11 cellular contexts compared by ENCODE assay signal in genomic region chr22:23401910-23402274, GRCh38.
DNase-seq lines count a peak whose midpoint lies in the region; ATAC-seq and TF ChIP-seq lines count a peak whose summit lies in the region.
"Had no signal": no experiment of that assay in that cellular context is flagged by ENCODE, and none has a peak within 500 bp of the region (broad histone marks: within the 10 kb centered on the region; RNA-seq: fewer than 3 reads in every experiment).

No MANE protein-coding gene starts in this region.

- DNase-seq in cardiac muscle cell (ENCODE audit: low read depth in 1 of 2, low spot score in 1 of 2) (no peak), right atrium auricular region (ENCODE audit: low spot score) (no peak), mammary epithelial cell (peak; percentile 5), mesothelial cell of epicardium (ENCODE audit: low spot score in 2 of 2, unreplicated experiment in 2 of 2) (no peak), upper lobe of right lung (peak; percentile 66), midbrain (lab: John Stamatoyannopoulos, UW) (no peak)

- H3K9me3 Mint-ChIP-seq in mesothelial cell of epicardium = peaks cover 5% of the 10 kb centered on the region
- H3K9me3 Mint-ChIP-seq: activated naive CD8-positive, alpha-beta T cell treated with anti-CD3 and anti-CD28 coated beads, Interleukin-2, amount 10 ng/mL, durations not matched to agents 7 days and 5 days had no signal

- peak overlapping the region; percentile 23 for H3K4me3 ChIP-seq in cardiac muscle cell
- H3K4me3 ChIP-seq in right atrium auricular region = peak overlapping the region in 1 of 2 donors; percentile 42
- peak overlapping the region; percentile 53 to 67 (median 59) for H3K4me3 ChIP-seq in mammary epithelial cell (replicated peaks in 1 of 3; ENCODE audit: insufficient read depth in 1 of 3, low read depth in 2 of 3, low read length in 3 of 3)
- H3K4me3 ChIP-seq in upper lobe of right lung = peak overlapping the region; percentile 39
- H3K4me3 ChIP-seq: lung, thyroid gland had no signal

- CTCF ChIA-PET in mammary epithelial cell (lab: Charles Lee; ENCODE audit: low non-redundant PET) = interaction anchor here (0.9 kb wide), 1 partner anchor 434 kb away, joined by 5 read pairs; no protein-coding TSS in a partner anchor

- H3K36me3 Mint-ChIP-seq in mesothelial cell of epicardium = peaks cover 9% of the 10 kb centered on the region
- H3K36me3 Mint-ChIP-seq: activated naive CD8-positive, alpha-beta T cell treated with anti-CD3 and anti-CD28 coated beads, Interleukin-2, amount 10 ng/mL, durations not matched to agents 7 days and 5 days had no signal

- peaks cover 3% of the 10 kb centered on the region for H3K79me2 ChIP-seq in mammary epithelial cell (ENCODE audit: insufficient read depth, low read length)

- H3K4me1 ChIP-seq in cardiac muscle cell (ENCODE audit: low read depth) (peaks cover 5% of the 10 kb centered on the region), right atrium auricular region (no peaks in the 10 kb centered on the region), mammary epithelial cell (ENCODE audit: insufficient read depth, low read length) (peaks cover 29% of the 10 kb centered on the region), upper lobe of right lung (peaks cover 5% of the 10 kb centered on the region)

- no peaks in the 10 kb centered on the region for H3K27me3 Mint-ChIP-seq in mesothelial cell of epicardium (ENCODE audit: low read depth)

- 20% methylated on average over 7 of the region's 14 CpGs for WGBS in mammary epithelial cell (ENCODE audit: low coverage, missing lambda C conversion rate)

- H3K36me3 ChIP-seq in cardiac muscle cell = no peaks in the 10 kb centered on the region
- no peaks in the 10 kb centered on the region for H3K36me3 ChIP-seq in right atrium auricular region
- H3K36me3 ChIP-seq in mammary epithelial cell (ENCODE audit: insufficient read depth, low read length) = no peaks in the 10 kb centered on the region
- H3K36me3 ChIP-seq in upper lobe of right lung = no peaks in the 10 kb centered on the region
- H3K36me3 ChIP-seq: thyroid gland had no signal

- in situ Hi-C loops in mammary epithelial cell (cut with MboI; ENCODE audit: low sequenced_read_pairs in 2 of 2) = no loop called here

- H3K27me3 ChIP-seq in cardiac muscle cell (no peaks in the 10 kb centered on the region), right atrium auricular region (no peaks in the 10 kb centered on the region), mammary epithelial cell (ENCODE audit: insufficient read depth, low read length) (no peaks in the 10 kb centered on the region), upper lobe of right lung (no peaks in the 10 kb centered on the region)
- H3K27me3 ChIP-seq: thyroid gland had no signal

- ATAC-seq in upper lobe of right lung (no peak), GM21367 (IDR thresholded peaks at IDR 0.05; ENCODE audit: unreplicated experiment) (no peak), HG03521 (IDR thresholded peaks at IDR 0.05; ENCODE audit: unreplicated experiment) (no peak)

- no peak overlapping the region for H3K27ac ChIP-seq in cardiac muscle cell
- H3K27ac ChIP-seq in right atrium auricular region = no peak overlapping the region
- H3K27ac ChIP-seq in mammary epithelial cell (ENCODE audit: insufficient read depth, low read depth, low read length) = peak overlapping the region; percentile 33
- no peak overlapping the region for H3K27ac ChIP-seq in upper lobe of right lung
- H3K27ac ChIP-seq: thyroid gland had no signal

- H2AFZ ChIP-seq in mammary epithelial cell (ENCODE audit: low read depth, low read length) = peak overlapping the region; percentile 96

- peak overlapping the region; percentile 47 for H3K27ac Mint-ChIP-seq in mesothelial cell of epicardium
- H3K27ac Mint-ChIP-seq: activated naive CD8-positive, alpha-beta T cell treated with anti-CD3 and anti-CD28 coated beads, Interleukin-2, amount 10 ng/mL, durations not matched to agents 7 days and 5 days had no signal

- TF ChIP-seq CTCF in cardiac muscle cell (IDR thresholded peaks at IDR 0.05; ENCODE audit: low read depth, low read length) = no peak
- no peak for TF ChIP-seq CTCF in right atrium auricular region (IDR thresholded peaks at IDR 0.05)
- TF ChIP-seq CTCF in mammary epithelial cell (conservative IDR thresholded peaks at IDR 0.05 in 1 of 2, IDR thresholded peaks at IDR 0.05 in 1 of 2; ENCODE audit: extremely low read depth in 1 of 2, insufficient read depth in 1 of 2, low read depth in 1 of 2, low read length in 2 of 2) = no peak
- TF ChIP-seq CTCF in mesothelial cell of epicardium (IDR thresholded peaks at IDR 0.05; ENCODE audit: unreplicated experiment) = no peak
- no peak for TF ChIP-seq CTCF in upper lobe of right lung (IDR thresholded peaks at IDR 0.05)

- peak overlapping the region; percentile 80 for H3K4me2 ChIP-seq in mammary epithelial cell (ENCODE audit: insufficient read depth, low read depth, low read length)

- peak overlapping the region; percentile 27 for H3K9ac ChIP-seq in mammary epithelial cell (ENCODE audit: insufficient read depth, low read length)

- dilution Hi-C loops in mammary epithelial cell (cut with HindIII; ENCODE audit: low sequenced_read_pairs) = no loop called here

- BruUV-seq in mammary epithelial cell (replicated peaks; lab: Mats Ljungman, UMichigan) = TSS peak; percentile 71

- no peaks in the 10 kb centered on the region for H4K20me1 ChIP-seq in mammary epithelial cell (ENCODE audit: insufficient read depth, low read length)

- intact Hi-C loops in mammary epithelial cell (cut with micrococcal nuclease) (loop anchor here (2.0 to 5.0 kb wide), 2 partner anchors 137 to 445 kb away; no protein-coding TSS in a partner anchor), upper lobe of right lung (cut with DNase I) (no loop called here)

- peaks cover 64% of the 10 kb centered on the region for H3K4me1 Mint-ChIP-seq in mesothelial cell of epicardium
- H3K4me1 Mint-ChIP-seq: activated naive CD8-positive, alpha-beta T cell treated with anti-CD3 and anti-CD28 coated beads, Interleukin-2, amount 10 ng/mL, durations not matched to agents 7 days and 5 days had no signal

- no peaks in the 10 kb centered on the region for H3K9me3 ChIP-seq in cardiac muscle cell (ENCODE audit: low read depth)
- no peaks in the 10 kb centered on the region for H3K9me3 ChIP-seq in right atrium auricular region
- no peaks in the 10 kb centered on the region for H3K9me3 ChIP-seq in mammary epithelial cell (replicated peaks; ENCODE audit: insufficient read depth, low read length)
- H3K9me3 ChIP-seq in upper lobe of right lung = no peaks in the 10 kb centered on the region
- H3K9me3 ChIP-seq: thyroid gland had no signal

- H3K4me3 Mint-ChIP-seq in mesothelial cell of epicardium = peak overlapping the region; percentile 78
- H3K4me3 Mint-ChIP-seq: activated naive CD8-positive, alpha-beta T cell treated with anti-CD3 and anti-CD28 coated beads, Interleukin-2, amount 10 ng/mL, durations not matched to agents 7 days and 5 days had no signal

Comparison
In these comparisons a context has a peak if more than half of its experiments do, and no peak if none do; other contexts are left out.
1. DNase-seq: peak in mammary epithelial cell (single experiment) and upper lobe of right lung (single experiment); none in cardiac muscle cell (0 of 2), right atrium auricular region (single experiment), mesothelial cell of epicardium (0 of 2) and midbrain (single experiment).